In genomic region chr10:18665815-18666558, GRCh38 we compare ENCODE assay signal across 14 cellular contexts. TPM values are rescaled to one million over a fixed set of nuclear protein-coding genes. Genes with fewer than 3 reads are reported as not detected.
A peak's percentile ranks its signal among the peaks of the same experiment; 100 is the strongest.
DNase-seq lines count a peak whose midpoint lies in the region; ATAC-seq, FAIRE-seq and TF ChIP-seq lines count a peak whose summit lies in the region.
"Had no signal": no experiment of that assay in that cellular context is flagged by ENCODE, and none has a peak within 500 bp of the region (broad histone marks: within the 10 kb centered on the region; RNA-seq: fewer than 3 reads in every experiment).

No MANE protein-coding gene starts in this region.

- H3K4me2 ChIP-seq in H9 (ENCODE audit: insufficient read depth, insufficient read length, low read length) (no peak overlapping the region), GM12878 (ENCODE audit: control insufficient read depth, insufficient read depth) (no peak overlapping the region)

- ATAC-seq in GM12878 (no peak), GM18519 (IDR thresholded peaks at IDR 0.05; ENCODE audit: low FRiP score, unreplicated experiment) (no peak), HG02981 (IDR thresholded peaks at IDR 0.05; ENCODE audit: unreplicated experiment) (no peak)
- ATAC-seq: activated CD8-positive, alpha-beta T cell treated with anti-CD3 and anti-CD28 coated beads for 36 hours had no signal

- H3K27me3 ChIP-seq in H9 (ENCODE audit: insufficient read depth, low read length) (no peaks in the 10 kb centered on the region), GM12878 (replicated peaks in 1 of 2; ENCODE audit: control insufficient read depth in 2 of 2, insufficient read depth in 2 of 2, low read length in 1 of 2) (no peaks in the 10 kb centered on the region)
- H3K27me3 ChIP-seq: SJCRH30 had no signal

- H2AK5ac ChIP-seq in H9 (ENCODE audit: insufficient read length, low read length): no peak overlapping the region

- no peak overlapping the region for H3K4ac ChIP-seq in H9 (ENCODE audit: low read depth, low read length)

- TSS peak; percentile 0 for BruUV-seq in GM12878 (replicated peaks; lab: Mats Ljungman, UMichigan)

- no peak overlapping the region for H3K27ac ChIP-seq in H9 (ENCODE audit: insufficient read length, low read depth, low read length)
- H3K27ac ChIP-seq in GM12878 (ENCODE audit: control insufficient read depth, insufficient read depth): no peak overlapping the region
- H3K27ac ChIP-seq: SJCRH30 had no signal

- POLR2A ChIA-PET in GM12878 (lab: Charles Lee): no interaction called here

- no peak overlapping the region for H2BK5ac ChIP-seq in H9 (ENCODE audit: insufficient read length, low read length)

- TF ChIP-seq CTCF in H9 (conservative IDR thresholded peaks at IDR 0.05) (no peak), GM12878 (IDR thresholded peaks at IDR 0.05 in 2 of 3, conservative IDR thresholded peaks at IDR 0.05 in 1 of 3; ENCODE audit: control insufficient read depth in 2 of 3, extremely low read depth in 1 of 3, insufficient read depth in 1 of 3, low read depth in 3 of 3, low read length in 3 of 3) (no peak)

- RAD21 ChIA-PET in GM12878 (lab: Charles Lee; ENCODE audit: unreplicated experiment): interaction anchor here (1.1 kb wide), 1 partner anchor 11 kb away, joined by 4 read pairs; no protein-coding TSS in a partner anchor

- H2AFZ ChIP-seq in H9 (ENCODE audit: low read length) (no peak overlapping the region), GM12878 (ENCODE audit: control insufficient read depth, low read depth, low read length) (no peak overlapping the region)

- H2BK12ac ChIP-seq in H9 (ENCODE audit: insufficient read length, low read depth, low read length): no peak overlapping the region

- no peak overlapping the region for H3K14ac ChIP-seq in H9 (ENCODE audit: insufficient read depth, low read length)

- H3K79me2 ChIP-seq in H9 (ENCODE audit: insufficient read depth, low read length) (peaks cover 43% of the 10 kb centered on the region), GM12878 (ENCODE audit: control insufficient read depth, insufficient read depth, low read length) (peaks cover 62% of the 10 kb centered on the region)

- no peak overlapping the region for H4K5ac ChIP-seq in H9 (ENCODE audit: insufficient read length, low read depth, low read length)

- no peak for TF ChIP-seq POLR2A in GM12878 (IDR thresholded peaks at IDR 0.05; ENCODE audit: low read depth, low read length)

- in situ Hi-C loops in GM12878 (cut with MboI): loop anchor here (25.0 kb wide), 2 partner anchors 1454 to 1854 kb away; partner anchors contain the start of genes RSU1 and TRDMT1

- H3K18ac ChIP-seq in H9 (ENCODE audit: insufficient read length, low read depth, low read length): no peak overlapping the region

- peak overlapping the region; percentile 25 to 86 (median 62); a peak in 5 of 7 replicates for H3K27ac Mint-ChIP-seq in H9
- H3K27ac Mint-ChIP-seq: activated CD8-positive, alpha-beta T cell treated with anti-CD3 and anti-CD28 coated beads for 36 hours had no signal

- no peak overlapping the region for H2BK120ac ChIP-seq in H9 (ENCODE audit: low read depth, low read length, poor library complexity, severe bottlenecking)

- H3K9ac ChIP-seq in H9 (ENCODE audit: extremely low read depth, insufficient read length, low read length) (no peak overlapping the region), GM12878 (ENCODE audit: control insufficient read depth, insufficient read depth, low read length) (no peak overlapping the region)

- peak; percentile 43 for DNase-seq in AG08396 (ENCODE audit: low spot score)
- no peak for DNase-seq in H9
- DNase-seq in GM12878 (ENCODE audit: low read depth, low spot score): no peak
- DNase-seq in kidney tubule cell (ENCODE audit: low spot score): peak; percentile 13
- DNase-seq in NCI-H82 (lab: John Stamatoyannopoulos, UW): no peak
- DNase-seq in frontal cortex (ENCODE audit: low spot score in 2 of 2): no peak
- DNase-seq: activated CD8-positive, alpha-beta T cell treated with anti-CD3 and anti-CD28 coated beads for 36 hours; anterior cingulate cortex; NCI-H1048; NCI-H2171 treated with DMSO at 0.1 percent for 48 hours; SJCRH30; stimulated activated CD4-positive, alpha-beta T cell treated with anti-CD3 and anti-CD28 coated beads, Interleukin-12 subunit alpha, Interleukin-12 subunit beta, amount 100 ng/mL, for 4 hours had no signal

- no peak overlapping the region for H3T11ph ChIP-seq in H9 (ENCODE audit: low read length)

- TF ChIP-seq EP300 in GM12878 (IDR thresholded peaks at IDR 0.05; ENCODE audit: borderline replicate concordance in 1 of 2, control insufficient read depth in 1 of 2, low read depth in 2 of 2, low read length in 2 of 2): no peak

- H3K4me1 ChIP-seq in H9 (ENCODE audit: insufficient read depth, low read length) (peaks cover 6% of the 10 kb centered on the region; the same call in 1 of the 2 replicates), GM12878 (ENCODE audit: control insufficient read depth, insufficient read depth, low read length) (no peaks in the 10 kb centered on the region; the same call in 1 of the 2 replicates)

- no peak for TF ChIP-seq RAD21 in GM12878 (IDR thresholded peaks at IDR 0.05; ENCODE audit: insufficient read depth, low read depth, low read length)

- no peaks in the 10 kb centered on the region for H3K27me3 Mint-ChIP-seq in H9 (ENCODE audit: low read depth)
- H3K27me3 Mint-ChIP-seq: activated CD8-positive, alpha-beta T cell treated with anti-CD3 and anti-CD28 coated beads for 36 hours had no signal

- peaks cover 42 to 45% of the 10 kb centered on the region in 2 experiments for H3K4me1 Mint-ChIP-seq in H9

- SMC1A ChIA-PET in GM12878 (lab: Charles Lee; ENCODE audit: uncharacterized antibody, unreplicated experiment): interaction anchor here (0.6 to 2.9 kb wide), 9 partner anchors 8 to 98 kb away, joined by 3 to 14 read pairs (median 5); no protein-coding TSS in a partner anchor

- H3K9me3 ChIP-seq in H9 (ENCODE audit: control insufficient read depth, low read depth, low read length): no peaks in the 10 kb centered on the region
- no peaks in the 10 kb centered on the region for H3K9me3 ChIP-seq in GM12878 (replicated peaks; ENCODE audit: control insufficient read depth, insufficient read depth, low read length)
- H3K9me3 ChIP-seq: SJCRH30 had no signal

- H2BK15ac ChIP-seq in H9 (ENCODE audit: low read depth, low read length): no peak overlapping the region

- no CpG with 5 or more reads among the region's 3 CpGs for WGBS in H9 (ENCODE audit: extremely low coverage, insufficient read length, low lambda C conversion rate)
- 97% methylated on average over 3 of the region's 3 CpGs for WGBS in GM12878 (ENCODE audit: insufficient coverage, insufficient replicate concordance, low lambda C conversion rate, missing lambda C conversion rate)

- intact Hi-C loops in GM12878 (cut with micrococcal nuclease; ENCODE audit: unreplicated experiment): no loop called here

- 0 out of 5 replicates have a peak overlapping the region, but pooled peaks of 1 of the 2 experiments have one; percentile 6 for H3K4me3 Mint-ChIP-seq in H9
- H3K4me3 Mint-ChIP-seq: activated CD8-positive, alpha-beta T cell treated with anti-CD3 and anti-CD28 coated beads for 36 hours had no signal

- peaks cover 2% of the 10 kb centered on the region for H3K79me1 ChIP-seq in H9 (ENCODE audit: insufficient read depth, low read depth, low read length, poor library complexity, severe bottlenecking)

- H2BK20ac ChIP-seq in H9 (ENCODE audit: low read depth, low read length, poor library complexity, severe bottlenecking): no peak overlapping the region

- CTCF ChIA-PET in GM12878 (lab: Yijun Ruan, JAX): interaction anchor here (1.1 to 1.8 kb wide), 3 partner anchors 13 to 354 kb away, joined by 3 to 5 read pairs (median 4); no protein-coding TSS in a partner anchor

- H3K56ac ChIP-seq in H9 (ENCODE audit: insufficient read length, low read depth, low read length): no peak overlapping the region

- H3K36me3 ChIP-seq in GM12878 (ENCODE audit: control insufficient read depth in 2 of 2, insufficient read depth in 2 of 2, low read length in 1 of 2): no peaks in the 10 kb centered on the region; a peak in 2 of 4 replicates

- H3K23ac ChIP-seq in H9 (ENCODE audit: insufficient read length, low read depth, low read length): no peak overlapping the region

- H4K20me1 ChIP-seq in H9 (ENCODE audit: control insufficient read depth, insufficient read depth, insufficient read length): no peaks in the 10 kb centered on the region
- peaks cover 4% of the 10 kb centered on the region for H4K20me1 ChIP-seq in GM12878 (ENCODE audit: control insufficient read depth, insufficient read depth)

- peak overlapping the region; percentile 35 for H3K4me3 ChIP-seq in GM12878
- H3K4me3 ChIP-seq: SJCRH30 had no signal

- no peak overlapping the region for H4K8ac ChIP-seq in H9 (replicated peaks; ENCODE audit: insufficient read length, low read depth, low read length)

- no peaks in the 10 kb centered on the region for H3K23me2 ChIP-seq in H9 (ENCODE audit: insufficient read length, low read depth, low read length, poor library complexity, severe bottlenecking)

- H4K91ac ChIP-seq in H9 (ENCODE audit: insufficient read length, low read depth, low read length): no peak overlapping the region

- H3K36me3 Mint-ChIP-seq in H9 (ENCODE audit: insufficient read depth in 1 of 3, low read depth in 3 of 3): peaks cover 21 to 51% (median 39%) of the 10 kb centered on the region in 3 experiments; a peak in 6 of 7 replicates

- FAIRE-seq in GM12878 (lab: Jason Lieb, UNC): no peak
- no peak for FAIRE-seq in frontal cortex (lab: Jason Lieb, UNC)

- H3K9me3 Mint-ChIP-seq in H9: no peaks in the 10 kb centered on the region
- H3K9me3 Mint-ChIP-seq: activated CD8-positive, alpha-beta T cell treated with anti-CD3 and anti-CD28 coated beads for 36 hours had no signal

RNA-seq across cellular contexts. Expression of gene ARL5B, which starts 6.8 kb away (rescaled TPM):
- 33.9 and 34.4 TPM in 2 replicates for total RNA-seq in H9 (2021)
- total RNA-seq in GM12878 (2013; cell fraction: nucleolus; rRNA removed): 47.0 and 50.1 TPM in 2 replicates
- 9.7 and 11.9 TPM in 2 replicates for total RNA-seq in GM12878 (2014; rRNA removed)
- total RNA-seq in GM12878 (2014; rRNA removed; fragmentation: Illumina TruSeq; extraction: Trizol): 12.9 and 13.0 TPM in 2 replicates
- 8.6 and 9.0 TPM in 2 replicates for total RNA-seq in GM12878 (2021)
- 3.8 TPM for polyA plus RNA-seq in GM12878 (2011; ENCODE audit: low read depth)
- 20.7 and 33.3 TPM in 2 replicates for polyA plus RNA-seq in GM12878 (2011; rRNA removed)
- polyA plus RNA-seq in GM12878 (2011; cell fraction: cytosol; rRNA removed): 4.0 and 6.0 TPM in 2 replicates
- polyA plus RNA-seq in GM12878 (2011; cell fraction: nucleus; rRNA removed): 15.0 and 21.7 TPM in 2 replicates
- polyA plus RNA-seq in GM12878 (2012): 8.0 and 9.9 TPM in 2 replicates
- polyA plus RNA-seq in GM12878 (2014; fragmentation: Illumina TruSeq; extraction: Trizol): 10.3 and 14.7 TPM in 2 replicates
- 1 to 10 TPM; 2.5 to 2.6 TPM for polyA plus RNA-seq in GM12878 (2014; fragmentation: Nextera tagmentation; extraction: Ambion mirVana)
- polyA plus RNA-seq in GM12878 (2014; rRNA removed): 4.5 and 6.0 TPM in 2 replicates
- polyA plus RNA-seq in GM12878 (2016; fragmentation: Nextera tagmentation; extraction: Ambion mirVana): 1 to 10 TPM; 8.3 to 9.1 TPM
- polyA minus RNA-seq in GM12878 (2011; rRNA and poly(A)+ RNA removed): 9.8 and 15.8 TPM in 2 replicates
- 6.4 and 7.5 TPM in 2 replicates for polyA minus RNA-seq in GM12878 (2011; cell fraction: cytosol; rRNA and poly(A)+ RNA removed)
- 12.3 and 13.4 TPM in 2 replicates for polyA minus RNA-seq in GM12878 (2011; cell fraction: nucleus; rRNA and poly(A)+ RNA removed)
- 81.1 TPM for total RNA-seq in frontal cortex

RNA-seq across cellular contexts. Expression of gene NSUN6, which starts 14.6 kb away (rescaled TPM):
- total RNA-seq in H9 (2021) (10.2 and 11.9 TPM in 2 replicates), GM12878 (2014; rRNA removed) (14.0 and 14.2 TPM in 2 replicates), GM12878 (2014; rRNA removed; fragmentation: Illumina TruSeq; extraction: Trizol) (19.7 and 19.8 TPM in 2 replicates), GM12878 (2021) (11.5 and 14.6 TPM in 2 replicates), frontal cortex (34.2 TPM)
- 94.9 and 118 TPM in 2 replicates for total RNA-seq in GM12878 (2013; cell fraction: nucleolus; rRNA removed)
- 17.2 TPM for polyA plus RNA-seq in GM12878 (2011; ENCODE audit: low read depth)
- polyA plus RNA-seq in GM12878 (2011; rRNA removed) (24.5 and 38.7 TPM in 2 replicates), GM12878 (2014; fragmentation: Illumina TruSeq; extraction: Trizol) (17.1 and 20.4 TPM in 2 replicates), GM12878 (2014; fragmentation: Nextera tagmentation; extraction: Ambion mirVana) (10 to 100 TPM; 10.2 to 11.3 TPM), GM12878 (2014; rRNA removed) (13.7 and 13.9 TPM in 2 replicates), GM12878 (2016; fragmentation: Nextera tagmentation; extraction: Ambion mirVana) (10 to 100 TPM; 18.7 to 25.0 TPM)
- 13.1 and 13.9 TPM in 2 replicates for polyA plus RNA-seq in GM12878 (2011; cell fraction: cytosol; rRNA removed)
- 23.3 and 31.0 TPM in 2 replicates for polyA plus RNA-seq in GM12878 (2011; cell fraction: nucleus; rRNA removed)
- 8.2 and 8.9 TPM in 2 replicates for polyA plus RNA-seq in GM12878 (2012)
- 18.5 and 22.4 TPM in 2 replicates for polyA minus RNA-seq in GM12878 (2011; rRNA and poly(A)+ RNA removed)
- polyA minus RNA-seq in GM12878 (2011; cell fraction: cytosol; rRNA and poly(A)+ RNA removed): 5.7 and 12.8 TPM in 2 replicates
- 26.1 and 35.2 TPM in 2 replicates for polyA minus RNA-seq in GM12878 (2011; cell fraction: nucleus; rRNA and poly(A)+ RNA removed)

Comparison
In these comparisons a context has a peak if more than half of its experiments do, and no peak if none do; other contexts are left out.
1. DNase-seq: peak in AG08396 (single experiment) and kidney tubule cell (single experiment); none in H9 (single experiment), GM12878 (single experiment), NCI-H82 (single experiment) and frontal cortex (0 of 2).